ENCODE assay signal across 9 cellular contexts in genomic region chr1:208189183-208189582, GRCh38. TPM values are rescaled to one million over a fixed set of nuclear protein-coding genes. Genes with fewer than 3 reads are reported as not detected.
A peak's percentile ranks its signal among the peaks of the same experiment; 100 is the strongest.
DNase-seq lines count a peak whose midpoint lies in the region; ATAC-seq and TF ChIP-seq lines count a peak whose summit lies in the region.
"Had no signal": no experiment of that assay in that cellular context is flagged by ENCODE, and none has a peak within 500 bp of the region (broad histone marks: within the 10 kb centered on the region; RNA-seq: fewer than 3 reads in every experiment).

No MANE protein-coding gene starts in this region.

- no peak overlapping the region for H3K9ac ChIP-seq in PC-3 (ENCODE audit: low read length)

- TF ChIP-seq CTCF in PC-3 (conservative IDR thresholded peaks at IDR 0.05; ENCODE audit: low read depth, low read length) (no peak), uterus (IDR thresholded peaks at IDR 0.05) (no peak)

- H3K79me2 ChIP-seq in PC-3 (ENCODE audit: low read length): no peaks in the 10 kb centered on the region

- H3K4me3 ChIP-seq in PC-3 (ENCODE audit: low read length) (no peak overlapping the region), uterus (no peak overlapping the region)

- CTCF ChIA-PET in PC-3 (lab: Charles Lee): interaction anchor here (0.6 to 0.7 kb wide), 3 partner anchors 15 to 154 kb away, joined by 3 to 4 read pairs (median 4); no protein-coding TSS in a partner anchor

- H3K4me1 Mint-ChIP-seq in activated naive CD8-positive, alpha-beta T cell treated with anti-CD3 and anti-CD28 coated beads, Interleukin-2, amount 10 ng/mL, durations not matched to agents 7 days and 5 days: peaks cover 12% of the 10 kb centered on the region
- H3K4me1 Mint-ChIP-seq in activated naive CD8-positive, alpha-beta T cell treated with anti-CD3 and anti-CD28 coated beads for 36 hours: peaks cover 10% of the 10 kb centered on the region

- DNase-seq in activated naive CD8-positive, alpha-beta T cell treated with anti-CD3 and anti-CD28 coated beads, Interleukin-2, amount 10 ng/mL, durations not matched to agents 7 days and 5 days: no peak
- DNase-seq in activated naive CD8-positive, alpha-beta T cell treated with anti-CD3 and anti-CD28 coated beads for 36 hours: no peak
- DNase-seq in PC-3 (peak; percentile 57), uterus (no peak), cardiac septum (ENCODE audit: low spot score) (no peak)

- H3K4me3 Mint-ChIP-seq in activated naive CD8-positive, alpha-beta T cell treated with anti-CD3 and anti-CD28 coated beads, Interleukin-2, amount 10 ng/mL, durations not matched to agents 7 days and 5 days: no peak overlapping the region
- H3K4me3 Mint-ChIP-seq in activated naive CD8-positive, alpha-beta T cell treated with anti-CD3 and anti-CD28 coated beads for 36 hours: no peak overlapping the region
- H3K4me3 Mint-ChIP-seq: CD14-positive monocyte had no signal

- no peak overlapping the region for H3K27ac Mint-ChIP-seq in activated naive CD8-positive, alpha-beta T cell treated with anti-CD3 and anti-CD28 coated beads, Interleukin-2, amount 10 ng/mL, durations not matched to agents 7 days and 5 days
- H3K27ac Mint-ChIP-seq in activated naive CD8-positive, alpha-beta T cell treated with anti-CD3 and anti-CD28 coated beads for 36 hours: no peak overlapping the region
- H3K27ac Mint-ChIP-seq: CD14-positive monocyte had no signal

- H3F3A ChIP-seq in PC-3 (ENCODE audit: low read length, unreplicated experiment): peaks cover 3% of the 10 kb centered on the region

- H3K4me1 ChIP-seq in PC-3 (ENCODE audit: insufficient read depth, low read length): peaks cover 48% of the 10 kb centered on the region
- H3K4me1 ChIP-seq in uterus: peaks cover 4 to 6% of the 10 kb centered on the region in 2 donors

- H2AFZ ChIP-seq in PC-3 (ENCODE audit: low read length): no peak overlapping the region

- TF ChIP-seq POLR2A in uterus (IDR thresholded peaks at IDR 0.05): no peak

- peak overlapping the region; percentile 26; the same call in 1 of the 2 replicates for H3K4me2 ChIP-seq in PC-3 (ENCODE audit: low read length)

- H3K36me3 Mint-ChIP-seq in activated naive CD8-positive, alpha-beta T cell treated with anti-CD3 and anti-CD28 coated beads, Interleukin-2, amount 10 ng/mL, durations not matched to agents 7 days and 5 days: no peaks in the 10 kb centered on the region
- no peaks in the 10 kb centered on the region for H3K36me3 Mint-ChIP-seq in activated naive CD8-positive, alpha-beta T cell treated with anti-CD3 and anti-CD28 coated beads for 36 hours
- H3K36me3 Mint-ChIP-seq: CD14-positive monocyte had no signal

- intact Hi-C loops in PC-3 (cut with micrococcal nuclease) (no loop called here), uterus (cut with DNase I; ENCODE audit: low total_unique reads) (no loop called here), cardiac septum (cut with DNase I) (no loop called here)

- H3K27ac ChIP-seq in PC-3 (ENCODE audit: low read length): 0 out of 2 replicates have a peak overlapping the region, but pooled peaks have one; percentile 14
- H3K27ac ChIP-seq in uterus: peak overlapping the region; percentile 10 to 65

- H3K36me3 ChIP-seq in PC-3 (ENCODE audit: low read depth, low read length) (no peaks in the 10 kb centered on the region), uterus (no peaks in the 10 kb centered on the region)

- H3K27me3 ChIP-seq in PC-3 (ENCODE audit: low read length) (no peaks in the 10 kb centered on the region), uterus (no peaks in the 10 kb centered on the region)

- peak; percentile 63 for ATAC-seq in activated naive CD8-positive, alpha-beta T cell treated with anti-CD3 and anti-CD28 coated beads, Interleukin-2, amount 10 ng/mL, durations not matched to agents 7 days and 5 days (ENCODE audit: low read depth)
- ATAC-seq in HG02759 (IDR thresholded peaks at IDR 0.05; ENCODE audit: unreplicated experiment) (peak; percentile 74), PC-3 (no peak), HG03097 (IDR thresholded peaks at IDR 0.05; ENCODE audit: low FRiP score, unreplicated experiment) (no peak), HG03439 (IDR thresholded peaks at IDR 0.05; ENCODE audit: unreplicated experiment) (no peak)

- no peaks in the 10 kb centered on the region for H3K9me3 Mint-ChIP-seq in activated naive CD8-positive, alpha-beta T cell treated with anti-CD3 and anti-CD28 coated beads, Interleukin-2, amount 10 ng/mL, durations not matched to agents 7 days and 5 days
- no peaks in the 10 kb centered on the region for H3K9me3 Mint-ChIP-seq in activated naive CD8-positive, alpha-beta T cell treated with anti-CD3 and anti-CD28 coated beads for 36 hours
- H3K9me3 Mint-ChIP-seq: CD14-positive monocyte had no signal

- peaks cover 18% of the 10 kb centered on the region for H3K27me3 Mint-ChIP-seq in activated naive CD8-positive, alpha-beta T cell treated with anti-CD3 and anti-CD28 coated beads, Interleukin-2, amount 10 ng/mL, durations not matched to agents 7 days and 5 days
- no peaks in the 10 kb centered on the region for H3K27me3 Mint-ChIP-seq in activated naive CD8-positive, alpha-beta T cell treated with anti-CD3 and anti-CD28 coated beads for 36 hours

- BruUV-seq in PC-3 (replicated peaks; lab: Mats Ljungman, UMichigan): no TSS peak

- POLR2A ChIA-PET in activated naive CD8-positive, alpha-beta T cell treated with anti-CD3 and anti-CD28 coated beads, Interleukin-2, amount 10 ng/mL, durations not matched to agents 7 days and 5 days (lab: Charles Lee): no interaction called here
- POLR2A ChIA-PET in PC-3 (lab: Charles Lee; ENCODE audit: unreplicated experiment): interaction anchor here (0.6 kb wide), 1 partner anchor 109 kb away, joined by 31 read pairs; no protein-coding TSS in a partner anchor

- no peaks in the 10 kb centered on the region for H3K9me2 ChIP-seq in PC-3 (replicated peaks; ENCODE audit: low read length)

- no peaks in the 10 kb centered on the region for H4K20me1 ChIP-seq in PC-3 (ENCODE audit: low read length)

- H3K9me3 ChIP-seq in PC-3 (ENCODE audit: low read length): no peaks in the 10 kb centered on the region
- H3K9me3 ChIP-seq in uterus: no peaks in the 10 kb centered on the region

RNA-seq across cellular contexts. Expression of gene PLXNA2, which starts 55.0 kb away (rescaled TPM):
- total RNA-seq in activated naive CD8-positive, alpha-beta T cell treated with anti-CD3 and anti-CD28 coated beads, Interleukin-2, amount 10 ng/mL, durations not matched to agents 7 days and 5 days: 1 to 10 TPM; 2.0 to 2.1 TPM
- total RNA-seq in activated naive CD8-positive, alpha-beta T cell treated with anti-CD3 and anti-CD28 coated beads for 36 hours: under 1 TPM in 1 of 2 experiments, not detected in 1; 0.08 TPM
- total RNA-seq in PC-3 (2014; rRNA removed) (15.8 and 16.2 TPM in 2 replicates), uterus (10 to 100 TPM in 2 of 4 donors, 1 to 10 TPM in 2; 5.4 to 94.5 (median 9.5) TPM), cardiac septum (23.8 TPM)

Comparison
In these comparisons a context has a peak if more than half of its experiments do, and no peak if none do; other contexts are left out.
1. ATAC-seq: peak in activated naive CD8-positive, alpha-beta T cell treated with anti-CD3 and anti-CD28 coated beads, Interleukin-2, amount 10 ng/mL, durations not matched to agents 7 days and 5 days (single experiment) and HG02759 (single experiment); none in PC-3 (single experiment), HG03097 (single experiment) and HG03439 (single experiment).